Comparison of ENCODE assay signal across 9 cellular contexts in genomic region chr11:35714882-35715612, GRCh38. TPM values are rescaled to one million over a fixed set of nuclear protein-coding genes. Genes with fewer than 3 reads are reported as not detected.
DNase-seq lines count a peak whose midpoint lies in the region; ATAC-seq and TF ChIP-seq lines count a peak whose summit lies in the region.
"Had no signal": no experiment of that assay in that cellular context is flagged by ENCODE, and none has a peak within 500 bp of the region (broad histone marks: within the 10 kb centered on the region; RNA-seq: fewer than 3 reads in every experiment).

No MANE protein-coding gene starts in this region.

- no peak overlapping the region for H3K27ac ChIP-seq in right cardiac atrium (ENCODE audit: low read length)
- H3K27ac ChIP-seq: dorsolateral prefrontal cortex had no signal

- no peak for TF ChIP-seq CTCF in GM13976 (IDR thresholded peaks at IDR 0.05; ENCODE audit: borderline replicate concordance, control extremely low read depth, extremely low read depth, insufficient read depth, missing control alignments)

- DNase-seq in GM13976 (ENCODE audit: low spot score) (peak; percentile 13), HS-5 (ENCODE audit: low read depth) (peak; percentile 8), left colon (no peak), NCI-H1436 (lab: John Stamatoyannopoulos, UW) (no peak), Right ventricle myocardium inferior (ENCODE audit: missing footprints) (no peak), mesenteric fat pad (ENCODE audit: low spot score) (no peak), right cardiac atrium (no peak)

- in situ Hi-C loops in GM13976 (cut with MboI; ENCODE audit: low sequenced_read_pairs, unreplicated experiment): no loop called here

- no peaks in the 10 kb centered on the region for H3K9me3 ChIP-seq in right cardiac atrium (ENCODE audit: control insufficient read depth, low read length)

- intact Hi-C loops in left colon (cut with DNase I, micrococcal nuclease) (no loop called here), Right ventricle myocardium inferior (cut with DNase I) (no loop called here), right cardiac atrium (cut with DNase I) (no loop called here)

- WGBS in right cardiac atrium: 97% methylated on average over 3 of the region's 3 CpGs

- H3K4me1 ChIP-seq in right cardiac atrium (ENCODE audit: control insufficient read depth, insufficient read depth, low read length): peaks cover 3% of the 10 kb centered on the region

- ATAC-seq in GM21529 (IDR thresholded peaks at IDR 0.05; ENCODE audit: unreplicated experiment) (peak; percentile 79), left colon (peak; percentile 46), Right ventricle myocardium inferior (no peak), right cardiac atrium (no peak)

- no peak overlapping the region for H3K4me3 ChIP-seq in right cardiac atrium (ENCODE audit: low read length)
- H3K4me3 ChIP-seq: dorsolateral prefrontal cortex had no signal

- H3K27me3 ChIP-seq in right cardiac atrium (ENCODE audit: control insufficient read depth, insufficient read depth): no peaks in the 10 kb centered on the region
- H3K27me3 ChIP-seq: dorsolateral prefrontal cortex had no signal

RNA-seq across cellular contexts. Expression of gene TRIM44, which starts 52.5 kb away (rescaled TPM):
- total RNA-seq in left colon (10 to 100 TPM; 45.7 to 49.4 TPM), Right ventricle myocardium inferior (39.9 TPM), mesenteric fat pad (74.0 TPM), right cardiac atrium (10 to 100 TPM; 38.7 to 54.2 (median 41.5) TPM)
- polyA plus RNA-seq in right cardiac atrium: 8.7 TPM

Comparison
In these comparisons a context has a peak if more than half of its experiments do, and no peak if none do; other contexts are left out.
1. DNase-seq: peak in GM13976 (single experiment) and HS-5 (single experiment); none in left colon (0 of 2), NCI-H1436 (single experiment), Right ventricle myocardium inferior (single experiment), mesenteric fat pad (single experiment) and right cardiac atrium (0 of 3).
2. ATAC-seq: peak in GM21529 (single experiment) and left colon (single experiment); none in Right ventricle myocardium inferior (single experiment) and right cardiac atrium (0 of 2).